ENCODE assay signal across 10 cellular contexts in genomic region chr1:202618387-202619022, GRCh38.
A peak's percentile ranks its signal among the peaks of the same experiment; 100 is the strongest.
DNase-seq lines count a peak whose midpoint lies in the region; ATAC-seq and TF ChIP-seq lines count a peak whose summit lies in the region.
"Had no signal": no experiment of that assay in that cellular context is flagged by ENCODE, and none has a peak within 500 bp of the region (broad histone marks: within the 10 kb centered on the region; RNA-seq: fewer than 3 reads in every experiment).

No MANE protein-coding gene starts in this region.

- no peak overlapping the region for H3K4me3 ChIP-seq in MG63
- no peak overlapping the region for H3K4me3 ChIP-seq in fibroblast of pulmonary artery (replicated peaks; ENCODE audit: low read depth, low read length)

- intact Hi-C loops in sciatic nerve (cut with DNase I): no loop called here

- no peak for TF ChIP-seq CTCF in fibroblast of pulmonary artery (IDR thresholded peaks at IDR 0.05; ENCODE audit: low read length, missing control alignments)

- ATAC-seq in GM19025 (IDR thresholded peaks at IDR 0.05; ENCODE audit: low read depth, unreplicated experiment) (peak; percentile 43), sciatic nerve (no peak)

- no peaks in the 10 kb centered on the region for H3K9me3 ChIP-seq in MG63
- H3K9me3 ChIP-seq: Caco-2 had no signal

- DNase-seq in A172 (ENCODE audit: low spot score) (peak; percentile 78), MG63 (peak; percentile 65), fibroblast of pulmonary artery (ENCODE audit: low read depth) (peak; percentile 43), sciatic nerve (ENCODE audit: low spot score) (no peak), NOMO-1 treated with DMSO at 0.1 percent for 48 hours (lab: John Stamatoyannopoulos, UW; ENCODE audit: unreplicated experiment) (no peak), anterior cingulate cortex (lab: John Stamatoyannopoulos, UW) (no peak)
- no peak for DNase-seq in activated CD4-positive, alpha-beta T cell treated with anti-CD3 and anti-CD28 coated beads, Interleukin-2, amount 50 U/mL, for 48 hours
- DNase-seq: Caco-2; stimulated activated CD4-positive, alpha-beta T cell treated with anti-CD3 and anti-CD28 coated beads, Interleukin-1b, Interleukin-23, amount 100 ng/mL, for 48 hours had no signal

- no peaks in the 10 kb centered on the region for H3K36me3 ChIP-seq in MG63

- no peaks in the 10 kb centered on the region for H3K27me3 ChIP-seq in MG63

Comparison
In these comparisons a context has a peak if more than half of its experiments do, and no peak if none do; other contexts are left out.
1. DNase-seq: peak in A172 (single experiment), MG63 (single experiment) and fibroblast of pulmonary artery (single experiment); none in sciatic nerve (single experiment), NOMO-1 treated with DMSO at 0.1 percent for 48 hours (single experiment), anterior cingulate cortex (0 of 58) and activated CD4-positive, alpha-beta T cell treated with anti-CD3 and anti-CD28 coated beads, Interleukin-2, amount 50 U/mL, for 48 hours (0 of 2).